Comparison of ENCODE assay signal across 9 cellular contexts in genomic region chrX:140572724-140573123, GRCh38.
DNase-seq lines count a peak whose midpoint lies in the region; ATAC-seq, FAIRE-seq and TF ChIP-seq lines count a peak whose summit lies in the region.
"Had no signal": no experiment of that assay in that cellular context is flagged by ENCODE, and none has a peak within 500 bp of the region (broad histone marks: within the 10 kb centered on the region; RNA-seq: fewer than 3 reads in every experiment).

No MANE protein-coding gene starts in this region.

- no peaks in the 10 kb centered on the region for H3K36me3 ChIP-seq in colonic mucosa

- H3K27me3 ChIP-seq in colonic mucosa = no peaks in the 10 kb centered on the region

- no peak overlapping the region for H3K4me3 ChIP-seq in colonic mucosa

- TF ChIP-seq CTCF in GM12872 (IDR thresholded peaks at IDR 0.05; ENCODE audit: insufficient read depth, low read depth, low read length) (peak; percentile 66), colonic mucosa (IDR thresholded peaks at IDR 0.05) (peak; percentile 35)

- DNase-seq in AML-193 (lab: John Stamatoyannopoulos, UW) (peak; percentile 22 to 26), NCI-H69 (lab: John Stamatoyannopoulos, UW) (peak; percentile 41), colonic mucosa (peak; percentile 39), mucosa of gallbladder (ENCODE audit: low spot score) (peak; percentile 37), dedifferentiated amniotic fluid mesenchymal stem cell (ENCODE audit: extremely low spot score) (no peak), RCC 7860 (ENCODE audit: low spot score) (no peak)

- FAIRE-seq in RCC 7860 (lab: Jason Lieb, UNC) = no peak

- no peak overlapping the region for H3K9ac ChIP-seq in colonic mucosa (ENCODE audit: low read depth in 2 of 2, low read length in 2 of 2)

- ATAC-seq in HG02798 (IDR thresholded peaks at IDR 0.05; ENCODE audit: poor library complexity, unreplicated experiment) = peak; percentile 66
- ATAC-seq: T-cell had no signal

- H3K4me1 ChIP-seq in colonic mucosa = no peaks in the 10 kb centered on the region

- intact Hi-C loops in colonic mucosa (cut with DNase I) = no loop called here

- no peaks in the 10 kb centered on the region for H3K9me3 ChIP-seq in colonic mucosa

- H3K27ac ChIP-seq in colonic mucosa = no peak overlapping the region

Comparison
In these comparisons a context has a peak if more than half of its experiments do, and no peak if none do; other contexts are left out.
1. DNase-seq: peak in AML-193 (2 of 2), NCI-H69 (single experiment), colonic mucosa (single experiment) and mucosa of gallbladder (single experiment); none in dedifferentiated amniotic fluid mesenchymal stem cell (single experiment) and RCC 7860 (single experiment).